Comparison of ENCODE assay signal across 1 cellular context in genomic region chr17:79931517-79932309, GRCh38.
TF ChIP-seq lines count a peak whose summit lies in the region.

No MANE protein-coding gene starts in this region.

TF ChIP-seq in HepG2, 621 proteins besides CTCF, POLR2A, EP300 and RAD21 (continued from another document and continues in another):
- TF ChIP-seq ETS1 (CRISPR knock-in tag; IDR thresholded peaks at IDR 0.05) (no peak), ZNF414 (CRISPR knock-in tag; IDR thresholded peaks at IDR 0.05) (0 out of 2 replicates have a peak, but pooled peaks have one; percentile 60), PAWR (CRISPR knock-in tag; IDR thresholded peaks at IDR 0.05; ENCODE audit: borderline replicate concordance) (no peak), ZNF558 (CRISPR knock-in tag; IDR thresholded peaks at IDR 0.05; ENCODE audit: borderline replicate concordance) (no peak), NFE2L2 (IDR thresholded peaks at IDR 0.05; ENCODE audit: low read length) (no peak), PRMT3 (CRISPR knock-in tag; IDR thresholded peaks at IDR 0.05; ENCODE audit: borderline replicate concordance, low read depth) (no peak), ZMYM2 (CRISPR knock-in tag; IDR thresholded peaks at IDR 0.05) (no peak), NCOA1 (CRISPR knock-in tag; IDR thresholded peaks at IDR 0.05) (0 out of 2 replicates have a peak, but pooled peaks have one; percentile 71), ZNF138 (CRISPR knock-in tag; IDR thresholded peaks at IDR 0.05; ENCODE audit: low read depth) (no peak), ONECUT2 (CRISPR knock-in tag; IDR thresholded peaks at IDR 0.05) (no peak), DPF2 (CRISPR knock-in tag; IDR thresholded peaks at IDR 0.05; ENCODE audit: borderline replicate concordance, low read depth) (peak; percentile 27; the same call in 1 of the 2 replicates), NR2C2 (CRISPR knock-in tag; IDR thresholded peaks at IDR 0.05; ENCODE audit: borderline replicate concordance) (peak; percentile 59), ARID4A (CRISPR knock-in tag; IDR thresholded peaks at IDR 0.05; ENCODE audit: borderline replicate concordance) (no peak), HMG20A (CRISPR knock-in tag; IDR thresholded peaks at IDR 0.05; ENCODE audit: borderline replicate concordance) (0 out of 2 replicates have a peak, but pooled peaks have one; percentile 38), THYN1 (CRISPR knock-in tag; IDR thresholded peaks at IDR 0.05; ENCODE audit: borderline replicate concordance, low read depth) (no peak), PPARG (CRISPR knock-in tag; conservative IDR thresholded peaks at IDR 0.05) (no peak; the same call in 1 of the 2 replicates), HOXA7 (CRISPR knock-in tag; IDR thresholded peaks at IDR 0.05) (no peak), RFXAP (CRISPR knock-in tag; IDR thresholded peaks at IDR 0.05; ENCODE audit: borderline replicate concordance) (no peak), ZNF562 (CRISPR knock-in tag; IDR thresholded peaks at IDR 0.05; ENCODE audit: borderline replicate concordance) (no peak), ZBTB20 (CRISPR knock-in tag; IDR thresholded peaks at IDR 0.05; ENCODE audit: borderline replicate concordance, low read depth) (peak; percentile 38; the same call in 1 of the 2 replicates), KMT2B (CRISPR knock-in tag; IDR thresholded peaks at IDR 0.05) (no peak), TBP (CRISPR knock-in tag; IDR thresholded peaks at IDR 0.05) (no peak), ZNF101 (CRISPR knock-in tag; IDR thresholded peaks at IDR 0.05; ENCODE audit: borderline replicate concordance, low read depth) (no peak), ZNF879 (CRISPR knock-in tag; IDR thresholded peaks at IDR 0.05) (no peak), KLF12 (CRISPR knock-in tag; IDR thresholded peaks at IDR 0.05; ENCODE audit: borderline replicate concordance) (0 out of 2 replicates have a peak, but pooled peaks have one; percentile 31), MLLT10 (CRISPR knock-in tag; IDR thresholded peaks at IDR 0.05) (no peak), ESRRA (CRISPR knock-in tag; IDR thresholded peaks at IDR 0.05; ENCODE audit: low read depth) (no peak), TCF12 (IDR thresholded peaks at IDR 0.05) (no peak), TCF12 (CRISPR knock-in tag; IDR thresholded peaks at IDR 0.05) (no peak), ZNF572 (CRISPR knock-in tag; IDR thresholded peaks at IDR 0.05) (no peak), ZNF280D (CRISPR knock-in tag; IDR thresholded peaks at IDR 0.05) (peak; percentile 45; the same call in 1 of the 2 replicates), SIX1 (CRISPR knock-in tag; IDR thresholded peaks at IDR 0.05; ENCODE audit: borderline replicate concordance) (no peak), ZNF317 (CRISPR knock-in tag; IDR thresholded peaks at IDR 0.05) (no peak), ZNF841 (CRISPR knock-in tag; IDR thresholded peaks at IDR 0.05; ENCODE audit: borderline replicate concordance) (no peak), ZBTB7B (CRISPR knock-in tag; IDR thresholded peaks at IDR 0.05) (peak; percentile 66; the same call in 1 of the 2 replicates), ZNF709 (CRISPR knock-in tag; IDR thresholded peaks at IDR 0.05) (no peak), U2AF2 (IDR thresholded peaks at IDR 0.05; ENCODE audit: low read depth, low read length) (no peak), MEIS2 (CRISPR knock-in tag; IDR thresholded peaks at IDR 0.05) (no peak), SYNCRIP (IDR thresholded peaks at IDR 0.05; ENCODE audit: insufficient read depth, low read depth, low read length) (no peak), TBL1XR1 (IDR thresholded peaks at IDR 0.05; ENCODE audit: borderline replicate concordance, low read length, partially characterized antibody) (no peak), PHF8 (CRISPR knock-in tag; IDR thresholded peaks at IDR 0.05) (no peak; the same call in none of the 2 replicates), PBX3 (CRISPR knock-in tag; IDR thresholded peaks at IDR 0.05; ENCODE audit: borderline replicate concordance) (no peak), ZNF34 (CRISPR knock-in tag; IDR thresholded peaks at IDR 0.05; ENCODE audit: borderline replicate concordance) (no peak), KDM2A (CRISPR knock-in tag; IDR thresholded peaks at IDR 0.05; ENCODE audit: borderline replicate concordance, low read depth) (peak; percentile 71), ARID5B (CRISPR knock-in tag; IDR thresholded peaks at IDR 0.05) (peak; percentile 71), HOMEZ (CRISPR knock-in tag; IDR thresholded peaks at IDR 0.05; ENCODE audit: low read depth) (no peak; the same call in 1 of the 2 replicates)
